ENCODE assay signal across 12 cellular contexts in genomic region chr12:113867258-113867657, GRCh38.
DNase-seq lines count a peak whose midpoint lies in the region; ATAC-seq and TF ChIP-seq lines count a peak whose summit lies in the region.
"Had no signal": no experiment of that assay in that cellular context is flagged by ENCODE, and none has a peak within 500 bp of the region (broad histone marks: within the 10 kb centered on the region; RNA-seq: fewer than 3 reads in every experiment).

No MANE protein-coding gene starts in this region.

- H3K27me3 ChIP-seq in Caco-2 (replicated peaks; ENCODE audit: control insufficient read depth, insufficient read depth, low read length) (no peaks in the 10 kb centered on the region), adipocyte (replicated peaks; ENCODE audit: control insufficient read depth, insufficient read depth, low read length) (no peaks in the 10 kb centered on the region), right lobe of liver (no peaks in the 10 kb centered on the region)
- H3K27me3 ChIP-seq: body of pancreas, suprapubic skin had no signal

- intact Hi-C loops in Caco-2 (cut with micrococcal nuclease; ENCODE audit: unreplicated experiment), result loop anchor here (1.0 kb wide), 1 partner anchor 45 kb away; no protein-coding TSS in a partner anchor
- intact Hi-C loops in right lobe of liver (cut with DNase I), result no loop called here

- ATAC-seq in right lobe of liver, result no peak
- ATAC-seq in GM19467 (IDR thresholded peaks at IDR 0.05; ENCODE audit: unreplicated experiment), result no peak
- ATAC-seq: body of pancreas, GM12878 had no signal

- no peak overlapping the region for H3K27ac ChIP-seq in right lobe of liver
- H3K27ac ChIP-seq: body of pancreas, suprapubic skin had no signal

- H3K9ac ChIP-seq in adipocyte (ENCODE audit: low read length), result no peak overlapping the region

- H3K4me3 ChIP-seq in Caco-2 (ENCODE audit: low read depth, low read length) (no peak overlapping the region), HFF-Myc (replicated peaks; ENCODE audit: low read depth, low read length) (no peak overlapping the region), adipocyte (ENCODE audit: low read length) (no peak overlapping the region), right lobe of liver (no peak overlapping the region)
- H3K4me3 ChIP-seq: body of pancreas, GM12878, suprapubic skin had no signal

- no peak overlapping the region for H3K27ac Mint-ChIP-seq in Caco-2 (ENCODE audit: unreplicated experiment)

- BruUV-seq in Caco-2 (replicated peaks; lab: Mats Ljungman, UMichigan), result no TSS peak

- TF ChIP-seq POLR2A in right lobe of liver (IDR thresholded peaks at IDR 0.05), result no peak

- H3K4me1 ChIP-seq in Caco-2 (no peaks in the 10 kb centered on the region), adipocyte (ENCODE audit: control insufficient read depth, insufficient read depth, low read length) (peaks cover 12% of the 10 kb centered on the region), right lobe of liver (no peaks in the 10 kb centered on the region)
- H3K4me1 ChIP-seq: body of pancreas had no signal

- H3K27me3 Mint-ChIP-seq in Caco-2 (ENCODE audit: insufficient read depth, unreplicated experiment), result no peaks in the 10 kb centered on the region

- H3K9me3 Mint-ChIP-seq in Caco-2 (ENCODE audit: unreplicated experiment), result no peaks in the 10 kb centered on the region

- H3K9me3 ChIP-seq in Caco-2 (no peaks in the 10 kb centered on the region), adipocyte (ENCODE audit: control insufficient read depth, low read length) (no peaks in the 10 kb centered on the region), right lobe of liver (no peaks in the 10 kb centered on the region)
- H3K9me3 ChIP-seq: body of pancreas, suprapubic skin had no signal

- no peak overlapping the region for H3K4me3 Mint-ChIP-seq in Caco-2 (ENCODE audit: unreplicated experiment)

- no peaks in the 10 kb centered on the region; the same call in 1 of the 2 replicates for H3K36me3 ChIP-seq in Caco-2 (ENCODE audit: control insufficient read depth, insufficient read depth, low read length)
- no peaks in the 10 kb centered on the region for H3K36me3 ChIP-seq in adipocyte (ENCODE audit: control insufficient read depth, insufficient read depth, low read length, severe bottlenecking)
- H3K36me3 ChIP-seq in right lobe of liver, result no peaks in the 10 kb centered on the region

- H3K4me1 Mint-ChIP-seq in Caco-2 (ENCODE audit: low read depth, unreplicated experiment), result no peaks in the 10 kb centered on the region

- WGBS in right lobe of liver (ENCODE audit: insufficient coverage, low coverage, low lambda C conversion rate, missing lambda C conversion rate), result 77% methylated on average over 4 of the region's 6 CpGs

- DNase-seq in Caco-2 (peak in 1 of 2 experiments; percentile 40), HFF-Myc (ENCODE audit: extremely low read depth, low read depth) (no peak), adipocyte (ENCODE audit: low read depth) (peak; percentile 15), right lobe of liver (no peak), dedifferentiated amniotic fluid mesenchymal stem cell (ENCODE audit: extremely low spot score) (no peak), SIG-M5 treated with dmso at 0.1 percent for 504 hours (lab: John Stamatoyannopoulos, UW; ENCODE audit: unreplicated experiment) (no peak), activated T-cell treated with anti-CD3 and anti-CD28 coated beads for 4 hours (no peak)
- DNase-seq: activated CD8-positive, alpha-beta memory T cell treated with anti-CD3 and anti-CD28 coated beads for 24 hours had no signal

- POLR2A ChIA-PET in Caco-2 (lab: Charles Lee), result no interaction called here

- H3K36me3 Mint-ChIP-seq in Caco-2 (ENCODE audit: insufficient read depth, unreplicated experiment), result peaks cover 6% of the 10 kb centered on the region

- CTCF ChIA-PET in Caco-2 (lab: Charles Lee), result interaction anchor here (0.9 kb wide), 1 partner anchor 10 kb away, joined by 3 read pairs; no protein-coding TSS in a partner anchor

- peak; percentile 46 to 49 for TF ChIP-seq CTCF in Caco-2 (IDR thresholded peaks at IDR 0.05; ENCODE audit: insufficient read depth in 1 of 2, low read depth in 1 of 2, low read length in 1 of 2, severe bottlenecking in 1 of 2, unreplicated experiment in 1 of 2)
- TF ChIP-seq CTCF in HFF-Myc (IDR thresholded peaks at IDR 0.05; ENCODE audit: low read depth, low read length, missing control alignments), result peak; percentile 61
- peak in 3 of 4 donors; percentile 8 to 18 (median 13) for TF ChIP-seq CTCF in right lobe of liver (IDR thresholded peaks at IDR 0.05)
